Comparison of ENCODE assay signal across 21 cellular contexts in the genomic region with DNA sequence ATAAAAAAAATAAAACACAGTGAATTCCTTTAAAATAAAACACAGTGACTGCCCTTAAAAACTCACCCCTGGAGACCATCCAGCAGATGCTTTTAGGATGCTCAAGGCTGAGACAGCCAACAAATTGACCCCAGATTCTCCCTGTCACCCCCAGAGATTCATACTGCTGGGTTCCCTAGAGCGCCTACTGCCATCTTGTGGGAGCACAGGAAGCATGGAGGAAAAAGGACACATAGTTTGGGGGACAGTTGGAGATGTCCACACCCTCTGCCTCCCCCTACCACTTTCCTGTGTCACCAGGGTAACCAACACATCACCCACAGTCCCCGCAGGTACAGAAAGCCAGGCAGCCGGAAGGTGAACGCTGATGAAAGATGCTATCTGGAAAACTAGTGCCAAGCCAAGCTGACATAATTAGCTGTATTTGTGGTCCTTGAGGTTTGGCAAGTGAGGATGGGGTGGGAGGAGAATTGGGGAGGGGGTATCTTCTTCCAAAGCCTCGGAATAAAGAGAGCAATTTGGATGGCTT. TPM values are rescaled to one million over a fixed set of nuclear protein-coding genes. Genes with fewer than 3 reads are reported as not detected.
DNase-seq lines count a peak whose midpoint lies in the region; TF ChIP-seq lines count a peak whose summit lies in the region.
"Had no signal": no experiment of that assay in that cellular context is flagged by ENCODE, and none has a peak within 500 bp of the region (broad histone marks: within the 10 kb centered on the region; RNA-seq: fewer than 3 reads in every experiment).

No MANE protein-coding gene starts in this region.

- no peak overlapping the region for H3K4me3 ChIP-seq in endodermal cell (ENCODE audit: low read length)
- H3K4me3 ChIP-seq: lung, pancreas, tibial nerve had no signal

- TF ChIP-seq CTCF in endodermal cell (conservative IDR thresholded peaks at IDR 0.05) (peak; percentile 40), type B pancreatic cell (conservative IDR thresholded peaks at IDR 0.05) (peak; percentile 18)

- H3K4me3 Mint-ChIP-seq in endodermal cell (no peak overlapping the region), type B pancreatic cell (no peak overlapping the region)
- H3K4me3 Mint-ChIP-seq in activated CD4-positive, alpha-beta T cell treated with anti-CD3 and anti-CD28 coated beads, Interleukin-2, amount 10 ng/mL, durations not matched to agents 7 days and 5 days: no peak overlapping the region
- H3K4me3 Mint-ChIP-seq: activated B cell treated with CpG ODN at 0.5 μM for 24 hours, immature natural killer cell had no signal

- no peak overlapping the region for H3K27ac Mint-ChIP-seq in endodermal cell
- no peak overlapping the region for H3K27ac Mint-ChIP-seq in type B pancreatic cell
- no peak overlapping the region for H3K27ac Mint-ChIP-seq in activated CD4-positive, alpha-beta T cell treated with anti-CD3 and anti-CD28 coated beads, Interleukin-2, amount 10 ng/mL, durations not matched to agents 7 days and 5 days
- H3K27ac Mint-ChIP-seq: activated B cell treated with CpG ODN at 0.5 μM for 24 hours; activated T-helper 2 cell treated with anti-CD3 and anti-CD28 coated beads, Interferon-gamma antibody, Interleukin-2, Interleukin-4, amounts not matched to agents 10 μg/mL and 5 μg/mL and 100 μg/mL, durations not matched to agents 14 hours and 24 hours and 36 hours; immature natural killer cell had no signal

- POLR2A ChIA-PET in activated CD4-positive, alpha-beta T cell treated with anti-CD3 and anti-CD28 coated beads, Interleukin-2, amount 10 ng/mL, durations not matched to agents 7 days and 5 days (lab: Charles Lee): no interaction called here

- H3K4me1 ChIP-seq in endodermal cell (ENCODE audit: control insufficient read depth, insufficient read depth, low read length): no peaks in the 10 kb centered on the region
- H3K4me1 ChIP-seq: tibial nerve had no signal

- CTCF ChIA-PET in activated CD4-positive, alpha-beta T cell treated with anti-CD3 and anti-CD28 coated beads, Interleukin-2, amount 10 ng/mL, durations not matched to agents 7 days and 5 days (lab: Charles Lee): interaction anchor here (1.1 kb wide), 1 partner anchor 16 kb away, joined by 3 read pairs; no protein-coding TSS in a partner anchor

- 89 to 94% methylated on average over 2 to 5 of the region's 5 CpGs for WGBS in endodermal cell (ENCODE audit: insufficient coverage in 1 of 2, insufficient read length in 1 of 2), 2 experiments

- H3K9ac ChIP-seq in endodermal cell (ENCODE audit: extremely low read depth, low read length, poor library complexity, severe bottlenecking): no peak overlapping the region

- H3K27ac ChIP-seq in endodermal cell (ENCODE audit: low read depth, low read length): no peak overlapping the region
- H3K27ac ChIP-seq: C4-2B, pancreas, tibial nerve had no signal

- H3K4me1 Mint-ChIP-seq in endodermal cell (no peaks in the 10 kb centered on the region), type B pancreatic cell (ENCODE audit: unreplicated experiment) (no peaks in the 10 kb centered on the region)
- no peaks in the 10 kb centered on the region for H3K4me1 Mint-ChIP-seq in activated CD4-positive, alpha-beta T cell treated with anti-CD3 and anti-CD28 coated beads, Interleukin-2, amount 10 ng/mL, durations not matched to agents 7 days and 5 days
- H3K4me1 Mint-ChIP-seq: activated B cell treated with CpG ODN at 0.5 μM for 24 hours, immature natural killer cell had no signal

- DNase-seq in NCI-H345 (lab: John Stamatoyannopoulos, UW): peak; percentile 21
- no peak for DNase-seq in NCI-H345 treated with DMSO at 0.1 percent for 48 hours (lab: John Stamatoyannopoulos, UW; ENCODE audit: unreplicated experiment)
- DNase-seq in NCI-H748 treated with DMSO at 0.1 percent for 48 hours (lab: John Stamatoyannopoulos, UW): peak; percentile 2
- no peak for DNase-seq in endodermal cell
- no peak for DNase-seq in type B pancreatic cell (ENCODE audit: extremely low spot score, unreplicated experiment)
- no peak for DNase-seq in activated CD4-positive, alpha-beta T cell treated with anti-CD3 and anti-CD28 coated beads, Interleukin-2, amount 10 ng/mL, durations not matched to agents 7 days and 5 days
- DNase-seq in activated naive CD4-positive, alpha-beta T cell treated with anti-CD3 and anti-CD28 coated beads, Interleukin-2, amount 50 U/mL, for 16 hours: no peak
- no peak for DNase-seq in Ammon's horn (ENCODE audit: low spot score)
- DNase-seq: activated B cell treated with CpG ODN at 0.5 μM for 24 hours; activated CD8-positive, alpha-beta memory T cell treated with anti-CD3 and anti-CD28 coated beads for 24 hours; DMS 273 treated with DMSO at 0.1 percent for 48 hours; immature natural killer cell; pancreas; SIG-M5; stimulated activated naive CD4-positive, alpha-beta T cell; T-helper 2 cell had no signal

- peaks cover 23% of the 10 kb centered on the region for H3K9me3 Mint-ChIP-seq in endodermal cell
- H3K9me3 Mint-ChIP-seq in type B pancreatic cell: peaks cover 8% of the 10 kb centered on the region
- peaks cover 12% of the 10 kb centered on the region for H3K9me3 Mint-ChIP-seq in activated CD4-positive, alpha-beta T cell treated with anti-CD3 and anti-CD28 coated beads, Interleukin-2, amount 10 ng/mL, durations not matched to agents 7 days and 5 days

- H3K9me3 ChIP-seq in endodermal cell (ENCODE audit: control insufficient read depth, low read length): peaks cover 21% of the 10 kb centered on the region
- H3K9me3 ChIP-seq: pancreas had no signal

- H3K36me3 ChIP-seq in endodermal cell (ENCODE audit: control insufficient read depth, insufficient read depth, low read length): no peaks in the 10 kb centered on the region
- H3K36me3 ChIP-seq: pancreas, tibial nerve had no signal

- H3K36me3 Mint-ChIP-seq in endodermal cell (ENCODE audit: low read depth) (no peaks in the 10 kb centered on the region), type B pancreatic cell (no peaks in the 10 kb centered on the region)
- H3K36me3 Mint-ChIP-seq in activated CD4-positive, alpha-beta T cell treated with anti-CD3 and anti-CD28 coated beads, Interleukin-2, amount 10 ng/mL, durations not matched to agents 7 days and 5 days (ENCODE audit: low read depth): no peaks in the 10 kb centered on the region

- no peaks in the 10 kb centered on the region for H3K27me3 ChIP-seq in endodermal cell (ENCODE audit: control insufficient read depth, insufficient read depth, low read length, poor library complexity, severe bottlenecking)
- H3K27me3 ChIP-seq: pancreas, tibial nerve had no signal

- H3K27me3 Mint-ChIP-seq in endodermal cell (ENCODE audit: insufficient read depth) (peaks cover 7% of the 10 kb centered on the region), type B pancreatic cell (peaks cover 20% of the 10 kb centered on the region)
- H3K27me3 Mint-ChIP-seq in activated CD4-positive, alpha-beta T cell treated with anti-CD3 and anti-CD28 coated beads, Interleukin-2, amount 10 ng/mL, durations not matched to agents 7 days and 5 days: peaks cover 3% of the 10 kb centered on the region
- H3K27me3 Mint-ChIP-seq: activated B cell treated with CpG ODN at 0.5 μM for 24 hours had no signal

RNA-seq across cellular contexts. Expression of a gene that starts 30.8 kb away (rescaled TPM):
- total RNA-seq in endodermal cell: 1 to 10 TPM; 4.4 to 7.2 TPM
- 1.1 TPM for polyA plus RNA-seq in endodermal cell (2013, experiment 1 of 2)
- 1.3 TPM for polyA plus RNA-seq in endodermal cell (2013, experiment 2 of 2)
- 0.38 and 0.94 TPM in 2 replicates for total RNA-seq in type B pancreatic cell (ENCODE audit: low replicate concordance)
- total RNA-seq in activated CD4-positive, alpha-beta T cell treated with anti-CD3 and anti-CD28 coated beads, Interleukin-2, amount 10 ng/mL, durations not matched to agents 7 days and 5 days: not detected
- total RNA-seq: activated B cell treated with CpG ODN at 0.5 μM for 24 hours; activated T-helper 2 cell treated with anti-CD3 and anti-CD28 coated beads, Interferon-gamma antibody, Interleukin-2, Interleukin-4, amounts not matched to agents 10 μg/mL and 5 μg/mL and 100 μg/mL, durations not matched to agents 14 hours and 24 hours and 36 hours; sciatic nerve had no signal
- polyA plus RNA-seq: immature natural killer cell had no signal

Comparison
In these comparisons a context has a peak if more than half of its experiments do, and no peak if none do; other contexts are left out.
1. DNase-seq: peak in NCI-H345 (single experiment) and NCI-H748 treated with DMSO at 0.1 percent for 48 hours (single experiment); none in NCI-H345 treated with DMSO at 0.1 percent for 48 hours (single experiment), endodermal cell (single experiment), type B pancreatic cell (single experiment), activated CD4-positive, alpha-beta T cell treated with anti-CD3 and anti-CD28 coated beads, Interleukin-2, amount 10 ng/mL, durations not matched to agents 7 days and 5 days (single experiment), activated naive CD4-positive, alpha-beta T cell treated with anti-CD3 and anti-CD28 coated beads, Interleukin-2, amount 50 U/mL, for 16 hours (single experiment) and Ammon's horn (single experiment).